In the genomic region with DNA sequence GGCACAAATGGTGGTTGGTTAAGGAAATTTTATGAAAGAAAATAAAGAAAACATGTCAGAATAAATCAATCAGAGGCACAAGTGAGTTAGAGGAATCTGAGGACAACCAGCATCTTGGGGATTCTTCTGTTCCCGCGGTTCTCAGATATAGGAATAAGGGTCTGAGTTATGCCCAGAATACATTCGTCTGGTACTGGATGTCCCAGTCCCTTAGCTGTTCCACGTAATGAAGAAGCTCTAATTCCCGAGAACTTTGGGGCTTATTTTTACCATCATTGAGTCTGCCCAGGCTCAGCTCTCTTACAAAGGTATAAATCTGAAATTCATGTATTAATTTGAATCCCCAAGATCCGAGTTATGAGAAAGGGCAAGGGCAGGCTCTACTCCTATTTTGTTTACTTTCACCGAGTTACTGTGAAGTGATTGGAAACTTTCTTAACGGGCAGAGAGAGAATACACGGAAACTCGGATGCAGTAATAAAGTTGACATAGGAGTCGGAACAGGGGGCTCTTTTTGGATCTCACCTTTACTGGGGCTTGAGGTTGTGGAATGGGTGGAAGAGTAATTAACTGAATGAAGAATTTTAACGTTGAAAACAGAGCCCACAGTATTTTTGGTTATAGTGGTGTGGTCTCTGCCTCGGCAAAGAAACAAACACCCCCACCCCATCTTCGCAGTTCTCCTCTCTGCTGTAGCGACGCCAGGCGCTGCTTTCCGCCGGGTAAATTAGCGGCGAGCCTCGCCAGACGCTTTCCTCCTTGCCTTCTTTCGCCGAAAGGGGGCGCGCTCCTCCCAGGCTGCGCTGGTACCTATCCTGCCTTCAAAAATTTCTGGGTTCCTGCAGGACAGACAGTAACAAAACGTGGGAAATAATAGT, we compare ENCODE assay signal across 9 cellular contexts. TPM values are rescaled to one million over a fixed set of nuclear protein-coding genes. Genes with fewer than 3 reads are reported as not detected.
A peak's percentile ranks its signal among the peaks of the same experiment; 100 is the strongest.
DNase-seq lines count a peak whose midpoint lies in the region; ATAC-seq and TF ChIP-seq lines count a peak whose summit lies in the region.
"Had no signal": no experiment of that assay in that cellular context is flagged by ENCODE, and none has a peak within 500 bp of the region (broad histone marks: within the 10 kb centered on the region; RNA-seq: fewer than 3 reads in every experiment).

No MANE protein-coding gene starts in this region.

- H3K9me3 Mint-ChIP-seq in stimulated activated naive B cell treated with anti-CD40 and anti-IgM and Interleukin-4, amounts not matched to agents 10 μg/mL and 1 μg/mL and 100 μg/mL, for 72 hours = peaks cover 0 to 1% of the 10 kb centered on the region in 2 donors

- TF ChIP-seq CTCF in C4-2B (conservative IDR thresholded peaks at IDR 0.05) = peak; percentile 76

- no peak overlapping the region for H3K4ac ChIP-seq in trophoblast cell (ENCODE audit: low read depth, low read length)

- H3K4me3 Mint-ChIP-seq in stimulated activated naive B cell treated with anti-CD40 and anti-IgM and Interleukin-4, amounts not matched to agents 10 μg/mL and 1 μg/mL and 100 μg/mL, for 72 hours = no peak overlapping the region

- H4K12ac ChIP-seq in trophoblast cell (ENCODE audit: low read depth, low read length) = no peak overlapping the region

- no peak overlapping the region for H3K9ac ChIP-seq in trophoblast cell (ENCODE audit: low read length)

- H3K9me3 ChIP-seq in MG63 (no peaks in the 10 kb centered on the region), trophoblast cell (ENCODE audit: insufficient read depth, low read depth, low read length) (peaks cover 11% of the 10 kb centered on the region)

- H3K14ac ChIP-seq in trophoblast cell (ENCODE audit: low read length) = no peak overlapping the region

- CTCF ChIA-PET in HEK293T (lab: Yijun Ruan, JAX) = interaction anchor here (0.7 kb wide), 1 partner anchor 19 kb away, joined by 4 read pairs; no protein-coding TSS in a partner anchor

- peaks cover 0 to 5% of the 10 kb centered on the region in 2 donors for H3K36me3 Mint-ChIP-seq in stimulated activated naive B cell treated with anti-CD40 and anti-IgM and Interleukin-4, amounts not matched to agents 10 μg/mL and 1 μg/mL and 100 μg/mL, for 72 hours

- H2BK5ac ChIP-seq in trophoblast cell (ENCODE audit: low read depth, low read length, poor library complexity) = no peak overlapping the region

- DNase-seq in MG63 (peak; percentile 54), fibroblast of gingiva (ENCODE audit: low read depth) (peak; percentile 69), trophoblast cell (peak; percentile 11 to 31), HEK293T (ENCODE audit: extremely low spot score) (no peak), NCI-H748 (lab: John Stamatoyannopoulos, UW; ENCODE audit: unreplicated experiment) (no peak), NCI-H69 (lab: John Stamatoyannopoulos, UW) (no peak)
- DNase-seq in stimulated activated naive B cell treated with anti-CD40 and anti-IgM and Interleukin-4, amounts not matched to agents 10 μg/mL and 1 μg/mL and 100 μg/mL, for 72 hours = no peak
- DNase-seq: NCI-H748 treated with DMSO at 0.1 percent for 48 hours had no signal

- no peaks in the 10 kb centered on the region for H3K79me2 ChIP-seq in trophoblast cell (ENCODE audit: control insufficient read depth, insufficient read depth, low read length, poor library complexity)

- no peak overlapping the region for H2AFZ ChIP-seq in trophoblast cell (ENCODE audit: insufficient read depth, low read length, poor library complexity)

- no peak overlapping the region for H3K27ac Mint-ChIP-seq in stimulated activated naive B cell treated with anti-CD40 and anti-IgM and Interleukin-4, amounts not matched to agents 10 μg/mL and 1 μg/mL and 100 μg/mL, for 72 hours

- POLR2A ChIA-PET in HEK293T (lab: Yijun Ruan, JAX) = no interaction called here

- H3K23ac ChIP-seq in trophoblast cell (ENCODE audit: low read length) = no peak overlapping the region

- no peak overlapping the region for H2BK120ac ChIP-seq in trophoblast cell (ENCODE audit: insufficient read depth, low read length, poor library complexity)

- peaks cover 67 to 74% of the 10 kb centered on the region in 2 donors for H3K27me3 Mint-ChIP-seq in stimulated activated naive B cell treated with anti-CD40 and anti-IgM and Interleukin-4, amounts not matched to agents 10 μg/mL and 1 μg/mL and 100 μg/mL, for 72 hours

- no peak overlapping the region for H3K18ac ChIP-seq in trophoblast cell (ENCODE audit: low read length)

- H2BK12ac ChIP-seq in trophoblast cell (ENCODE audit: low read length) = no peak overlapping the region

- H3K4me3 ChIP-seq in MG63 (no peak overlapping the region), trophoblast cell (ENCODE audit: low read depth, low read length) (no peak overlapping the region)

- H3K36me3 ChIP-seq in MG63 = no peaks in the 10 kb centered on the region
- no peaks in the 10 kb centered on the region for H3K36me3 ChIP-seq in trophoblast cell (ENCODE audit: control insufficient read depth in 1 of 2, insufficient read depth in 2 of 2, low read length in 2 of 2)

- no peak for ATAC-seq in stimulated activated naive B cell treated with anti-CD40 and anti-IgM and Interleukin-4, amounts not matched to agents 10 μg/mL and 1 μg/mL and 100 μg/mL, for 72 hours (replicated peaks)

- H3K4me1 Mint-ChIP-seq in stimulated activated naive B cell treated with anti-CD40 and anti-IgM and Interleukin-4, amounts not matched to agents 10 μg/mL and 1 μg/mL and 100 μg/mL, for 72 hours = peaks cover 12% of the 10 kb centered on the region in 2 donors

- WGBS in trophoblast cell (ENCODE audit: extremely low coverage, insufficient coverage, insufficient read length) = no CpG with 5 or more reads among the region's 29 CpGs

- H4K91ac ChIP-seq in trophoblast cell (ENCODE audit: low read depth, low read length) = no peak overlapping the region

- H2AK5ac ChIP-seq in trophoblast cell (ENCODE audit: low read length) = no peak overlapping the region

- no peaks in the 10 kb centered on the region for H3K79me1 ChIP-seq in trophoblast cell (ENCODE audit: low read length)

- no peak overlapping the region for H4K8ac ChIP-seq in trophoblast cell (ENCODE audit: low read depth, low read length)

- H3K27ac ChIP-seq in C4-2B (no peak overlapping the region), trophoblast cell (ENCODE audit: low read depth, low read length) (no peak overlapping the region)

- no peaks in the 10 kb centered on the region for H3K4me1 ChIP-seq in trophoblast cell (ENCODE audit: control insufficient read depth in 1 of 2, insufficient read depth in 2 of 2, low read length in 2 of 2)

- H3K27me3 ChIP-seq in MG63 = no peaks in the 10 kb centered on the region
- peaks cover 52% of the 10 kb centered on the region for H3K27me3 ChIP-seq in trophoblast cell (ENCODE audit: insufficient read depth, low read length)

- peak overlapping the region; percentile 25 for H3K4me2 ChIP-seq in trophoblast cell (ENCODE audit: low read length)

TF ChIP-seq in HEK293T, 16 proteins besides CTCF, POLR2A, EP300 and RAD21:
- no peak for TF ChIP-seq LEF1 (IDR thresholded peaks at IDR 0.05; ENCODE audit: borderline replicate concordance)
- no peak for TF ChIP-seq FOXM1 (IDR thresholded peaks at IDR 0.05; ENCODE audit: borderline replicate concordance)
- no peak for TF ChIP-seq L3MBTL2 (conservative IDR thresholded peaks at IDR 0.05)
- no peak for TF ChIP-seq SP1 (IDR thresholded peaks at IDR 0.05)
- no peak for TF ChIP-seq ARNT (IDR thresholded peaks at IDR 0.05)
- TF ChIP-seq CTBP1 (IDR thresholded peaks at IDR 0.05; ENCODE audit: borderline replicate concordance) = no peak
- TF ChIP-seq ZNF384 (IDR thresholded peaks at IDR 0.05) = no peak
- no peak for TF ChIP-seq HDGF (IDR thresholded peaks at IDR 0.05; ENCODE audit: borderline replicate concordance)
- no peak for TF ChIP-seq FOXK2 (IDR thresholded peaks at IDR 0.05)
- no peak for TF ChIP-seq BHLHE40 (IDR thresholded peaks at IDR 0.05; ENCODE audit: borderline replicate concordance)
- TF ChIP-seq, protein P1, sequence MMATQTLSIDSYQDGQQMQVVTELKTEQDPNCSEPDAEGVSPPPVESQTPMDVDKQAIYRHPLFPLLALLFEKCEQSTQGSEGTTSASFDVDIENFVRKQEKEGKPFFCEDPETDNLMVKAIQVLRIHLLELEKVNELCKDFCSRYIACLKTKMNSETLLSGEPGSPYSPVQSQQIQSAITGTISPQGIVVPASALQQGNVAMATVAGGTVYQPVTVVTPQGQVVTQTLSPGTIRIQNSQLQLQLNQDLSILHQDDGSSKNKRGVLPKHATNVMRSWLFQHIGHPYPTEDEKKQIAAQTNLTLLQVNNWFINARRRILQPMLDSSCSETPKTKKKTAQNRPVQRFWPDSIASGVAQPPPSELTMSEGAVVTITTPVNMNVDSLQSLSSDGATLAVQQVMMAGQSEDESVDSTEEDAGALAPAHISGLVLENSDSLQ (IDR thresholded peaks at IDR 0.05) = no peak
- TF ChIP-seq ELF4 (IDR thresholded peaks at IDR 0.05) = no peak

RNA-seq across cellular contexts. Expression of a gene that starts 7.1 kb away (rescaled TPM):
- total RNA-seq in MG63 (2014; rRNA removed; shearing (Covaris generic); ENCODE audit: low replicate concordance) = 0.27 and 1.2 TPM in 2 replicates
- polyA plus RNA-seq in trophoblast cell (2013) = 0.24 and 0.37 TPM in 2 replicates

Comparison
In these comparisons a context has a peak if more than half of its experiments do, and no peak if none do; other contexts are left out.
1. DNase-seq: peak in MG63 (single experiment), fibroblast of gingiva (single experiment) and trophoblast cell (2 of 2); none in stimulated activated naive B cell treated with anti-CD40 and anti-IgM and Interleukin-4, amounts not matched to agents 10 μg/mL and 1 μg/mL and 100 μg/mL, for 72 hours (single experiment), HEK293T (single experiment), NCI-H748 (single experiment) and NCI-H69 (single experiment).